In genomic region chr11:104339383-104339831, GRCh38 we compare ENCODE assay signal across 1 cellular context.
TF ChIP-seq lines count a peak whose summit lies in the region.

No MANE protein-coding gene starts in this region.

TF ChIP-seq in GM12878, 131 proteins besides CTCF, POLR2A, EP300 and RAD21 (continued from another document):
- TF ChIP-seq NKRF (conservative IDR thresholded peaks at IDR 0.05) (no peak), RAD51 (IDR thresholded peaks at IDR 0.05) (no peak), RUNX3 (IDR thresholded peaks at IDR 0.05; ENCODE audit: low read length) (peak; percentile 41; the same call in 1 of the 2 replicates), CEBPZ (IDR thresholded peaks at IDR 0.05; ENCODE audit: low read depth, low read length) (no peak), STAT3 (IDR thresholded peaks at IDR 0.05; ENCODE audit: low read depth, low read length) (no peak), PRDM15 (CRISPR knock-in tag; IDR thresholded peaks at IDR 0.05) (no peak), FOS (IDR thresholded peaks at IDR 0.05; ENCODE audit: borderline replicate concordance, extremely low read depth, insufficient read length) (no peak), HDAC2 (IDR thresholded peaks at IDR 0.05) (no peak)
